In the genomic region with DNA sequence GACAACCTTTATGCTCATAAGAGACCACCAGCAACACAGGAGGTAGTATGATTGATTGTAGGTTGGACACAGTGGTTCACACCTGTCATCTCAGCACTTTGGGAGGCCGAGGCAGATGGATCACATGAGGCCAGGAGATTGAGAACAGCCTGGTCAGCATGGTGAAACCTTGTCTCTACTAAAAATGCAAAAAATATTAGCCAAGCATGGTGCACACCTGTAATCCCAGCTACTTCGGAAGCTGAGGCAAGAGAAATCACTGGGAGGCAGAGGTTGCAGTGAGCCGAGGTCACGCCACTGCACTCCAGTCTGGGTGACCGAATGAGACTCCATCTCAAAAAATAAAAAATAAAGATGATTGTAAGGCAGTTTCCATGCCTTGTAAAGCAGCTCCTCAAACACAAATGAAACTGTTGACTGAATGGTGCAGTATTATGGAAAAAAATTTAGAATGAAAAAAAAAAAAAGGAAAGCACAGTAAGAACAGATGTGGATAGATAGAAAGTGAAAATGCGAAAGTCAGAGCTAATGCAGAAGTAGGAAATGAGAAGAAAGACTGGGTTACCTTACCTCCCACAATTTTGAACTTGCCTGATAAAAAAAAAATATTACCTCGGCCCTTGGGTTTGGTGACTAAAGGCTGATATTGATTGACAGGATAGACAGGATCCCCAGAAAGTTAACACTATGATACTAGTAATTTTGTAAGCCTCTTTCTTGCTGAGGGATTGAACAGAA, we compare ENCODE assay signal across 1 cellular context.
TF ChIP-seq lines count a peak whose summit lies in the region.

No MANE protein-coding gene starts in this region.

TF ChIP-seq in GM12878, 131 proteins besides CTCF, POLR2A, EP300 and RAD21 (continued from another document):
- no peak for TF ChIP-seq NRF1 (conservative IDR thresholded peaks at IDR 0.05; ENCODE audit: low read depth, low read length)
- TF ChIP-seq, protein P1, sequence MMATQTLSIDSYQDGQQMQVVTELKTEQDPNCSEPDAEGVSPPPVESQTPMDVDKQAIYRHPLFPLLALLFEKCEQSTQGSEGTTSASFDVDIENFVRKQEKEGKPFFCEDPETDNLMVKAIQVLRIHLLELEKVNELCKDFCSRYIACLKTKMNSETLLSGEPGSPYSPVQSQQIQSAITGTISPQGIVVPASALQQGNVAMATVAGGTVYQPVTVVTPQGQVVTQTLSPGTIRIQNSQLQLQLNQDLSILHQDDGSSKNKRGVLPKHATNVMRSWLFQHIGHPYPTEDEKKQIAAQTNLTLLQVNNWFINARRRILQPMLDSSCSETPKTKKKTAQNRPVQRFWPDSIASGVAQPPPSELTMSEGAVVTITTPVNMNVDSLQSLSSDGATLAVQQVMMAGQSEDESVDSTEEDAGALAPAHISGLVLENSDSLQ (IDR thresholded peaks at IDR 0.05): no peak
- TF ChIP-seq, protein P2, sequence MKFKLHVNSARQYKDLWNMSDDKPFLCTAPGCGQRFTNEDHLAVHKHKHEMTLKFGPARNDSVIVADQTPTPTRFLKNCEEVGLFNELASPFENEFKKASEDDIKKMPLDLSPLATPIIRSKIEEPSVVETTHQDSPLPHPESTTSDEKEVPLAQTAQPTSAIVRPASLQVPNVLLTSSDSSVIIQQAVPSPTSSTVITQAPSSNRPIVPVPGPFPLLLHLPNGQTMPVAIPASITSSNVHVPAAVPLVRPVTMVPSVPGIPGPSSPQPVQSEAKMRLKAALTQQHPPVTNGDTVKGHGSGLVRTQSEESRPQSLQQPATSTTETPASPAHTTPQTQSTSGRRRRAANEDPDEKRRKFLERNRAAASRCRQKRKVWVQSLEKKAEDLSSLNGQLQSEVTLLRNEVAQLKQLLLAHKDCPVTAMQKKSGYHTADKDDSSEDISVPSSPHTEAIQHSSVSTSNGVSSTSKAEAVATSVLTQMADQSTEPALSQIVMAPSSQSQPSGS (IDR thresholded peaks at IDR 0.05; ENCODE audit: low read length): no peak
- TF ChIP-seq, protein P3, sequence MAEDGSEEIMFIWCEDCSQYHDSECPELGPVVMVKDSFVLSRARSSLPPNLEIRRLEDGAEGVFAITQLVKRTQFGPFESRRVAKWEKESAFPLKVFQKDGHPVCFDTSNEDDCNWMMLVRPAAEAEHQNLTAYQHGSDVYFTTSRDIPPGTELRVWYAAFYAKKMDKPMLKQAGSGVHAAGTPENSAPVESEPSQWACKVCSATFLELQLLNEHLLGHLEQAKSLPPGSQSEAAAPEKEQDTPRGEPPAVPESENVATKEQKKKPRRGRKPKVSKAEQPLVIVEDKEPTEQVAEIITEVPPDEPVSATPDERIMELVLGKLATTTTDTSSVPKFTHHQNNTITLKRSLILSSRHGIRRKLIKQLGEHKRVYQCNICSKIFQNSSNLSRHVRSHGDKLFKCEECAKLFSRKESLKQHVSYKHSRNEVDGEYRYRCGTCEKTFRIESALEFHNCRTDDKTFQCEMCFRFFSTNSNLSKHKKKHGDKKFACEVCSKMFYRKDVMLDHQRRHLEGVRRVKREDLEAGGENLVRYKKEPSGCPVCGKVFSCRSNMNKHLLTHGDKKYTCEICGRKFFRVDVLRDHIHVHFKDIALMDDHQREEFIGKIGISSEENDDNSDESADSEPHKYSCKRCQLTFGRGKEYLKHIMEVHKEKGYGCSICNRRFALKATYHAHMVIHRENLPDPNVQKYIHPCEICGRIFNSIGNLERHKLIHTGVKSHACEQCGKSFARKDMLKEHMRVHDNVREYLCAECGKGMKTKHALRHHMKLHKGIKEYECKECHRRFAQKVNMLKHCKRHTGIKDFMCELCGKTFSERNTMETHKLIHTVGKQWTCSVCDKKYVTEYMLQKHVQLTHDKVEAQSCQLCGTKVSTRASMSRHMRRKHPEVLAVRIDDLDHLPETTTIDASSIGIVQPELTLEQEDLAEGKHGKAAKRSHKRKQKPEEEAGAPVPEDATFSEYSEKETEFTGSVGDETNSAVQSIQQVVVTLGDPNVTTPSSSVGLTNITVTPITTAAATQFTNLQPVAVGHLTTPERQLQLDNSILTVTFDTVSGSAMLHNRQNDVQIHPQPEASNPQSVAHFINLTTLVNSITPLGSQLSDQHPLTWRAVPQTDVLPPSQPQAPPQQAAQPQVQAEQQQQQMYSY (CRISPR knock-in tag; IDR thresholded peaks at IDR 0.05): no peak
